ENCODE assay signal across 24 cellular contexts in the genomic region with DNA sequence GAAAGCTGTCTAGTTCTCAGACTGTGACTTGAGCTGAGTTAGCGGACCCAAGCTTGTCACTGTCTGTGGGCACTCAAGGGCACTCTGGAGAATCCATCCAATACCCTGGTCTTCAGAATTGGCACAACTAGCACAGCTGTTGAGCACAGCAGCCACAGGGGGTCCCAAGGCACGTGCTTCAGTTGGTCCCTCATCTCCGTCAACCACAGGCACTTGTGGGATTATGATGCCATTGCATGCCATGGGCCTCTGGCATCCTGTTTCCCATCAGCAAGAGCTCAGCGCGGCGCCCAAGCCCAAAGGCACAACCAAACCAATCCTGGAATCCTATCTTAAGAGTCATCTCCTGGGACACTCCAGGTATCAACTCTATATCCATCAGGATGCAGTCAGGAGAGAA. TPM values are rescaled to one million over a fixed set of nuclear protein-coding genes. Genes with fewer than 3 reads are reported as not detected.
DNase-seq lines count a peak whose midpoint lies in the region; ATAC-seq, FAIRE-seq and TF ChIP-seq lines count a peak whose summit lies in the region.
"Had no signal": no experiment of that assay in that cellular context is flagged by ENCODE, and none has a peak within 500 bp of the region (broad histone marks: within the 10 kb centered on the region; RNA-seq: fewer than 3 reads in every experiment).

No MANE protein-coding gene starts in this region.

- intact Hi-C loops in Right ventricle myocardium inferior (cut with DNase I), result loop anchor here (5.0 kb wide), 1 partner anchor 109 kb away; no protein-coding TSS in a partner anchor

- TF ChIP-seq CTCF in cardiac muscle cell (IDR thresholded peaks at IDR 0.05; ENCODE audit: low read depth, low read length), result no peak
- no peak for TF ChIP-seq CTCF in right atrium auricular region (IDR thresholded peaks at IDR 0.05)

- peaks cover 45% of the 10 kb centered on the region for H3K4me1 Mint-ChIP-seq in stimulated activated effector memory CD8-positive, alpha-beta T cell treated with anti-CD3 and anti-CD28 coated beads, Interleukin-12 subunit alpha, Interleukin-12 subunit beta, amount 100 ng/mL, for 72 hours

- H3K27ac ChIP-seq in cardiac muscle cell (peak overlapping the region; percentile 99), right atrium auricular region (peak overlapping the region; percentile 77 to 89)
- H3K27ac ChIP-seq: brain microvascular endothelial cell, sigmoid colon, VCaP had no signal

- H3K36me3 Mint-ChIP-seq in stimulated activated effector memory CD8-positive, alpha-beta T cell treated with anti-CD3 and anti-CD28 coated beads, Interleukin-12 subunit alpha, Interleukin-12 subunit beta, amount 100 ng/mL, for 72 hours, result peaks cover 63% of the 10 kb centered on the region

- H3K4me1 ChIP-seq in cardiac muscle cell (ENCODE audit: low read depth) (peaks cover 54% of the 10 kb centered on the region), right atrium auricular region (peaks cover 0 to 42% of the 10 kb centered on the region in 2 donors)

- no peaks in the 10 kb centered on the region for H3K9me3 Mint-ChIP-seq in stimulated activated effector memory CD8-positive, alpha-beta T cell treated with anti-CD3 and anti-CD28 coated beads, Interleukin-12 subunit alpha, Interleukin-12 subunit beta, amount 100 ng/mL, for 72 hours
- H3K9me3 Mint-ChIP-seq: activated CD8-positive, alpha-beta T cell treated with anti-CD3 and anti-CD28 coated beads for 36 hours; CD4-positive, alpha-beta memory T cell had no signal

- peaks cover 5% of the 10 kb centered on the region for H3K36me3 ChIP-seq in cardiac muscle cell
- peaks cover 34% of the 10 kb centered on the region for H3K36me3 ChIP-seq in right atrium auricular region

- FAIRE-seq in RCC 7860 (lab: Jason Lieb, UNC), result no peak

- H3K27me3 ChIP-seq in cardiac muscle cell (no peaks in the 10 kb centered on the region), right atrium auricular region (no peaks in the 10 kb centered on the region)
- H3K27me3 ChIP-seq: brain microvascular endothelial cell, sigmoid colon, stomach had no signal

- no peak for ATAC-seq in Right ventricle myocardium inferior
- ATAC-seq in stimulated activated effector memory CD8-positive, alpha-beta T cell treated with anti-CD3 and anti-CD28 coated beads, Interleukin-12 subunit alpha, Interleukin-12 subunit beta, amount 100 ng/mL, for 72 hours, result no peak
- no peak for ATAC-seq in GM19395 (IDR thresholded peaks at IDR 0.05; ENCODE audit: unreplicated experiment)
- ATAC-seq: activated CD8-positive, alpha-beta T cell treated with anti-CD3 and anti-CD28 coated beads for 36 hours; mucosa of descending colon had no signal

- H3K4me3 Mint-ChIP-seq in stimulated activated effector memory CD8-positive, alpha-beta T cell treated with anti-CD3 and anti-CD28 coated beads, Interleukin-12 subunit alpha, Interleukin-12 subunit beta, amount 100 ng/mL, for 72 hours, result no peak overlapping the region
- H3K4me3 Mint-ChIP-seq: activated CD8-positive, alpha-beta T cell treated with anti-CD3 and anti-CD28 coated beads for 36 hours; activated naive CD8-positive, alpha-beta T cell; CD4-positive, alpha-beta memory T cell had no signal

- DNase-seq in cardiac muscle cell (ENCODE audit: low read depth in 1 of 2, low spot score in 1 of 2) (no peak), Right ventricle myocardium inferior (ENCODE audit: missing footprints) (no peak), RCC 7860 (ENCODE audit: low spot score) (peak; percentile 7), right atrium auricular region (ENCODE audit: low spot score) (no peak), NCI-H146 treated with DMSO at 0.1 percent for 48 hours (lab: John Stamatoyannopoulos, UW; ENCODE audit: unreplicated experiment) (no peak), NAMALWA (ENCODE audit: low spot score) (no peak)
- DNase-seq in stimulated activated effector memory CD8-positive, alpha-beta T cell treated with anti-CD3 and anti-CD28 coated beads, Interleukin-12 subunit alpha, Interleukin-12 subunit beta, amount 100 ng/mL, for 72 hours (ENCODE audit: low spot score in 2 of 2), result no peak
- DNase-seq: activated T-cell treated with anti-CD3 and anti-CD28 coated beads, Interleukin-2, amount 50 U/mL, for 48 hours; CD4-positive, alpha-beta memory T cell; NCI-H1436 treated with DMSO at 0.1 percent for 48 hours; sigmoid colon; stimulated activated CD4-positive, alpha-beta T cell treated with anti-CD3 and anti-CD28 coated beads, Interleukin-1b, Interleukin-23, amount 100 ng/mL, for 48 hours; stomach; T-helper 1 cell had no signal

- peak overlapping the region; percentile 56 for H3K27ac Mint-ChIP-seq in stimulated activated effector memory CD8-positive, alpha-beta T cell treated with anti-CD3 and anti-CD28 coated beads, Interleukin-12 subunit alpha, Interleukin-12 subunit beta, amount 100 ng/mL, for 72 hours
- H3K27ac Mint-ChIP-seq: activated CD8-positive, alpha-beta T cell treated with anti-CD3 and anti-CD28 coated beads for 36 hours; activated naive CD8-positive, alpha-beta T cell had no signal

- H3K9me3 ChIP-seq in cardiac muscle cell (ENCODE audit: low read depth) (no peaks in the 10 kb centered on the region), right atrium auricular region (no peaks in the 10 kb centered on the region)
- H3K9me3 ChIP-seq: mucosa of descending colon, sigmoid colon, stomach had no signal

- no peak overlapping the region for H3K4me3 ChIP-seq in cardiac muscle cell
- no peak overlapping the region for H3K4me3 ChIP-seq in right atrium auricular region
- H3K4me3 ChIP-seq: mucosa of descending colon, sigmoid colon, stomach had no signal

RNA-seq across cellular contexts. Expression of a gene that starts 3.7 kb away (rescaled TPM):
- total RNA-seq in cardiac muscle cell (4.9 and 6.8 TPM in 2 replicates), Right ventricle myocardium inferior (8.3 TPM), right atrium auricular region (1 to 10 TPM; 1.9 to 4.5 TPM)
- 4.8 and 5.9 TPM in 2 replicates for polyA plus RNA-seq in cardiac muscle cell

RNA-seq across cellular contexts. Expression of a gene that starts 8.8 kb away (rescaled TPM):
- total RNA-seq in cardiac muscle cell (78.5 and 110 TPM in 2 replicates), Right ventricle myocardium inferior (108 TPM), right atrium auricular region (10 to 100 TPM; 63.2 to 88.7 TPM)
- polyA plus RNA-seq in cardiac muscle cell, result 126 and 137 TPM in 2 replicates

RNA-seq across cellular contexts. Expression of a gene that starts 12.0 kb away (rescaled TPM):
- total RNA-seq in cardiac muscle cell (not detected in 2 replicates), Right ventricle myocardium inferior (not detected), right atrium auricular region (not detected)
- not detected in 2 replicates for polyA plus RNA-seq in cardiac muscle cell
- total RNA-seq: activated CD8-positive, alpha-beta T cell treated with anti-CD3 and anti-CD28 coated beads for 36 hours; CD4-positive, alpha-beta memory T cell; dermis blood vessel endothelial cell; left lobe of liver; mucosa of descending colon; omental fat pad; sigmoid colon; stomach; urinary bladder had no signal
- polyA plus RNA-seq: CD4-positive, alpha-beta memory T cell; sigmoid colon; stomach; urinary bladder had no signal

RNA-seq across cellular contexts. Expression of a gene that starts 33.3 kb away (rescaled TPM):
- 127 and 166 TPM in 2 replicates for total RNA-seq in cardiac muscle cell
- 151 and 200 TPM in 2 replicates for polyA plus RNA-seq in cardiac muscle cell
- 44.9 TPM for total RNA-seq in Right ventricle myocardium inferior
- total RNA-seq in right atrium auricular region, result 10 to 100 TPM; 65.2 to 77.6 TPM

RNA-seq across cellular contexts. Expression of a gene that starts 33.7 kb away (rescaled TPM):
- total RNA-seq in cardiac muscle cell (24.5 and 31.4 TPM in 2 replicates), Right ventricle myocardium inferior (17.1 TPM), right atrium auricular region (1 to 10 TPM; 8.5 to 9.0 TPM)
- polyA plus RNA-seq in cardiac muscle cell, result 40.6 and 53.0 TPM in 2 replicates
